ENCODE assay signal across 1 cellular context in genomic region chr11:76698321-76699043, GRCh38.
TF ChIP-seq lines count a peak whose summit lies in the region.

No MANE protein-coding gene starts in this region.

TF ChIP-seq in HEK293T, 16 proteins besides CTCF, POLR2A, EP300 and RAD21 (continued from another document):
- TF ChIP-seq HDGF (IDR thresholded peaks at IDR 0.05; ENCODE audit: borderline replicate concordance) = no peak
- TF ChIP-seq PKNOX1 (IDR thresholded peaks at IDR 0.05) = no peak
- no peak for TF ChIP-seq FOXA1 (IDR thresholded peaks at IDR 0.05)
- no peak for TF ChIP-seq CTBP1 (IDR thresholded peaks at IDR 0.05; ENCODE audit: borderline replicate concordance)
- no peak for TF ChIP-seq BHLHE40 (IDR thresholded peaks at IDR 0.05; ENCODE audit: borderline replicate concordance)
- TF ChIP-seq TARDBP (IDR thresholded peaks at IDR 0.05) = no peak
- no peak for TF ChIP-seq SP1 (IDR thresholded peaks at IDR 0.05)
- TF ChIP-seq ELF4 (IDR thresholded peaks at IDR 0.05) = no peak
- TF ChIP-seq ARNT (IDR thresholded peaks at IDR 0.05) = no peak
- no peak for TF ChIP-seq ZNF384 (IDR thresholded peaks at IDR 0.05)
- no peak for TF ChIP-seq FOXK2 (IDR thresholded peaks at IDR 0.05)
